21 cellular contexts compared by ENCODE assay signal in genomic region chrX:33133320-33133719, GRCh38.
DNase-seq lines count a peak whose midpoint lies in the region; ATAC-seq and TF ChIP-seq lines count a peak whose summit lies in the region.
"Had no signal": no experiment of that assay in that cellular context is flagged by ENCODE, and none has a peak within 500 bp of the region (broad histone marks: within the 10 kb centered on the region; RNA-seq: fewer than 3 reads in every experiment).

No MANE protein-coding gene starts in this region.

- no peak for TF ChIP-seq POLR2A in lower leg skin (IDR thresholded peaks at IDR 0.05)

- no peaks in the 10 kb centered on the region for H3K9me3 Mint-ChIP-seq in activated CD4-positive, alpha-beta T cell treated with anti-CD3 and anti-CD28 coated beads for 36 hours (ENCODE audit: low read depth)

- no peaks in the 10 kb centered on the region for H3K4me1 ChIP-seq in HEK293 (ENCODE audit: control insufficient read depth, insufficient read depth, low read length)
- H3K4me1 ChIP-seq in psoas muscle = no peaks in the 10 kb centered on the region
- H3K4me1 ChIP-seq: BE2C, Peyer's patch, SJCRH30 had no signal

- ATAC-seq in psoas muscle = peak in 3 of 4 donors; percentile 68 to 77 (median 75)
- ATAC-seq in activated CD4-positive, alpha-beta T cell treated with anti-CD3 and anti-CD28 coated beads for 36 hours = no peak

- POLR2A ChIA-PET in HEK293 (lab: Yijun Ruan, JAX) = no interaction called here
- POLR2A ChIA-PET in activated CD4-positive, alpha-beta T cell treated with anti-CD3 and anti-CD28 coated beads for 36 hours (lab: Charles Lee) = no interaction called here

- H3K27ac ChIP-seq in HEK293 (ENCODE audit: extremely low read depth, low read depth, low read length) (no peak overlapping the region), psoas muscle (peak overlapping the region; percentile 60)
- H3K27ac ChIP-seq: HL-60, Peyer's patch, SJCRH30 had no signal

- intact Hi-C loops in psoas muscle (cut with DNase I) = no loop called here
- intact Hi-C loops in activated CD4-positive, alpha-beta T cell treated with anti-CD3 and anti-CD28 coated beads for 36 hours (cut with DNase I, micrococcal nuclease) = no loop called here
- intact Hi-C loops in lower leg skin (cut with DNase I; ENCODE audit: low total_unique reads) = no loop called here

- no peak overlapping the region for H3K4me3 Mint-ChIP-seq in activated CD4-positive, alpha-beta T cell treated with anti-CD3 and anti-CD28 coated beads for 36 hours
- H3K4me3 Mint-ChIP-seq: HFFc6 had no signal

- no peak for TF ChIP-seq CTCF in HEK293 (tag by site-specific recombination; IDR thresholded peaks at IDR 0.05)
- no peak for TF ChIP-seq CTCF in choroid plexus epithelial cell (conservative IDR thresholded peaks at IDR 0.05; ENCODE audit: low read depth, low read length)
- no peak for TF ChIP-seq CTCF in psoas muscle (IDR thresholded peaks at IDR 0.05)
- no peak for TF ChIP-seq CTCF in lower leg skin (IDR thresholded peaks at IDR 0.05)

- no peaks in the 10 kb centered on the region for H3K4me1 Mint-ChIP-seq in activated CD4-positive, alpha-beta T cell treated with anti-CD3 and anti-CD28 coated beads for 36 hours

- no peaks in the 10 kb centered on the region for H3K27me3 ChIP-seq in psoas muscle (ENCODE audit: insufficient read depth in 3 of 3, low read length in 2 of 3)
- H3K27me3 ChIP-seq: BE2C, Peyer's patch, SJCRH30 had no signal

- 19 to 36% (median 25%) methylated on average over 3 of the region's 3 CpGs for WGBS in psoas muscle, 3 donors
- 35 to 68% methylated on average over 3 of the region's 3 CpGs for WGBS in lower leg skin, 2 donors

- peak; percentile 22 for DNase-seq in NCI-H345 treated with DMSO at 0.1 percent for 48 hours (lab: John Stamatoyannopoulos, UW; ENCODE audit: unreplicated experiment)
- DNase-seq in choroid plexus epithelial cell (ENCODE audit: low read depth) = peak; percentile 18
- no peak for DNase-seq in psoas muscle
- no peak for DNase-seq in activated CD4-positive, alpha-beta T cell treated with anti-CD3 and anti-CD28 coated beads for 36 hours
- no peak for DNase-seq in SHP77 (lab: John Stamatoyannopoulos, UW)
- DNase-seq in lower leg skin (ENCODE audit: low spot score in 2 of 2) = no peak
- no peak for DNase-seq in Kasumi-1 (lab: John Stamatoyannopoulos, UW)
- DNase-seq: BE2C; DMS79; H7; HFFc6; KBM-7; NCI-H1092 treated with DMSO at 0.1 percent for 48 hours; NCI-H1436 treated with DMSO at 0.1 percent for 48 hours; NCI-H1930; NCI-H446; NK-92 treated with Interleukin-12 subunit alpha and Interleukin-12 subunit beta, amount 100 ng/mL, for 24 hours; Peyer's patch; SJCRH30 had no signal

- no peaks in the 10 kb centered on the region for H3K36me3 Mint-ChIP-seq in activated CD4-positive, alpha-beta T cell treated with anti-CD3 and anti-CD28 coated beads for 36 hours (ENCODE audit: low read depth)

- H3K27ac Mint-ChIP-seq in activated CD4-positive, alpha-beta T cell treated with anti-CD3 and anti-CD28 coated beads for 36 hours = no peak overlapping the region
- H3K27ac Mint-ChIP-seq: HFFc6 had no signal

- no peaks in the 10 kb centered on the region for H3K27me3 Mint-ChIP-seq in activated CD4-positive, alpha-beta T cell treated with anti-CD3 and anti-CD28 coated beads for 36 hours

- no peaks in the 10 kb centered on the region for H3K9me3 ChIP-seq in HEK293 (ENCODE audit: control insufficient read depth, insufficient read depth, low read depth, low read length)
- H3K9me3 ChIP-seq in psoas muscle = peaks cover 7% of the 10 kb centered on the region
- H3K9me3 ChIP-seq: BE2C, Peyer's patch, SJCRH30 had no signal

- no peaks in the 10 kb centered on the region for H3K36me3 ChIP-seq in HEK293 (ENCODE audit: control insufficient read depth in 2 of 2, insufficient read depth in 1 of 2, low read length in 2 of 2)
- no peaks in the 10 kb centered on the region for H3K36me3 ChIP-seq in psoas muscle (ENCODE audit: insufficient read depth in 1 of 2, low read depth in 1 of 2)
- H3K36me3 ChIP-seq: BE2C, Peyer's patch, SJCRH30 had no signal

- CTCF ChIA-PET in HEK293 (lab: Yijun Ruan, JAX) = interaction anchor here (0.6 to 1.0 kb wide), 2 partner anchors 16 to 266 kb away, joined by 3 read pairs; no protein-coding TSS in a partner anchor
- CTCF ChIA-PET in activated CD4-positive, alpha-beta T cell treated with anti-CD3 and anti-CD28 coated beads for 36 hours (lab: Charles Lee) = no interaction called here

- H3K4me3 ChIP-seq in HEK293 (ENCODE audit: low read depth, low read length) (no peak overlapping the region), choroid plexus epithelial cell (ENCODE audit: low read depth, low read length) (no peak overlapping the region), psoas muscle (peak overlapping the region; percentile 0), lower leg skin (ENCODE audit: low read depth, poor library complexity, severe bottlenecking) (no peak overlapping the region)
- H3K4me3 ChIP-seq: Peyer's patch, SJCRH30 had no signal

TF ChIP-seq in HEK293, 187 proteins besides CTCF, POLR2A, EP300 and RAD21:
- TF ChIP-seq ZNF23 (tag by site-specific recombination; IDR thresholded peaks at IDR 0.05; ENCODE audit: borderline replicate concordance) (no peak), PRDM6 (tag by site-specific recombination; IDR thresholded peaks at IDR 0.05) (peak; percentile 41; the same call in 1 of the 2 replicates), AEBP2 (tag by site-specific recombination; IDR thresholded peaks at IDR 0.05; ENCODE audit: borderline replicate concordance) (no peak), ZNF776 (tag by site-specific recombination; IDR thresholded peaks at IDR 0.05; ENCODE audit: borderline replicate concordance) (no peak), ZNF24 (tag by site-specific recombination; IDR thresholded peaks at IDR 0.05) (no peak), KLF7 (tag by site-specific recombination; IDR thresholded peaks at IDR 0.05; ENCODE audit: borderline replicate concordance) (no peak), ZNF391 (tag by site-specific recombination; IDR thresholded peaks at IDR 0.05; ENCODE audit: borderline replicate concordance, low read depth) (no peak), MYNN (tag by site-specific recombination; IDR thresholded peaks at IDR 0.05; ENCODE audit: borderline replicate concordance) (0 out of 2 replicates have a peak, but pooled peaks have one; percentile 25), ZSCAN30 (tag by site-specific recombination; IDR thresholded peaks at IDR 0.05) (no peak), WT1 (tag by site-specific recombination; IDR thresholded peaks at IDR 0.05) (peak; percentile 53), GFI1B (tag by site-specific recombination; IDR thresholded peaks at IDR 0.05) (no peak), GLIS1 (tag by site-specific recombination; IDR thresholded peaks at IDR 0.05) (0 out of 2 replicates have a peak, but pooled peaks have one; percentile 21)

Comparison
In these comparisons a context has a peak if more than half of its experiments do, and no peak if none do; other contexts are left out.
1. DNase-seq: peak in NCI-H345 treated with DMSO at 0.1 percent for 48 hours (single experiment) and choroid plexus epithelial cell (single experiment); none in psoas muscle (0 of 2), activated CD4-positive, alpha-beta T cell treated with anti-CD3 and anti-CD28 coated beads for 36 hours (single experiment), SHP77 (0 of 2), lower leg skin (0 of 2) and Kasumi-1 (0 of 2).